ENCODE assay signal across 1 cellular context in the genomic region with DNA sequence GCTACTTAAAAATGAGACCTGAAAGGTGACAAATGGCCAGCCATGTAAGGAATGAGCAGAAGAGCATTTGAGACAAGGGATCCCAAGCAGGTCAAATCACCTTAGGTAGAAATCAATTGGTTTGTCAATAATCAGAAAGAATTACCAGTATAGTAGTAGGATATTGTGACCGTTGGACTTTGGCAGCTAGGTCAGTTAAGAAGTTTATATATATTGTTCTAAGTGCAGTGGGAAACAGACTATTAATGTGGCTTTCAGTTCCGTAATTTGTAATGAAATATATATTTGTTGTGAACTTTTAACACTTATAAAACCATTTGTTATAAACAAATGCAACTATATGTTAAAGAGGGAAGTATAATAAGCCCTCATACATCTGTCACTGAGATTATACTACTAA.
TF ChIP-seq lines count a peak whose summit lies in the region.

No MANE protein-coding gene starts in this region.

TF ChIP-seq in GM23338, 12 proteins besides CTCF, POLR2A, EP300 and RAD21 (continued from another document):
- TF ChIP-seq ZNF462 (CRISPR knock-in tag; IDR thresholded peaks at IDR 0.05): no peak
- TF ChIP-seq NANOG (IDR thresholded peaks at IDR 0.05; ENCODE audit: borderline replicate concordance): no peak
